ENCODE assay signal across 18 cellular contexts in genomic region chr6:160730911-160731310, GRCh38. TPM values are rescaled to one million over a fixed set of nuclear protein-coding genes. Genes with fewer than 3 reads are reported as not detected.
A peak's percentile ranks its signal among the peaks of the same experiment; 100 is the strongest.
DNase-seq lines count a peak whose midpoint lies in the region; ATAC-seq, FAIRE-seq and TF ChIP-seq lines count a peak whose summit lies in the region.
"Had no signal": no experiment of that assay in that cellular context is flagged by ENCODE, and none has a peak within 500 bp of the region (broad histone marks: within the 10 kb centered on the region; RNA-seq: fewer than 3 reads in every experiment).

No MANE protein-coding gene starts in this region.

- no peaks in the 10 kb centered on the region for H3K79me2 ChIP-seq in OCI-LY7 (ENCODE audit: insufficient read depth, low read depth, low read length)

- intact Hi-C loops in OCI-LY7 (cut with micrococcal nuclease; ENCODE audit: unreplicated experiment): no loop called here
- intact Hi-C loops in posterior cingulate gyrus (cut with DNase I): loop anchor here (5.0 kb wide), 1 partner anchor 36 kb away; no protein-coding TSS in a partner anchor

- CTCF ChIA-PET in A549 (lab: Yijun Ruan, JAX) (no interaction called here), OCI-LY7 (lab: Charles Lee; ENCODE audit: unreplicated experiment) (no interaction called here)

- no peak overlapping the region for H3K4me2 ChIP-seq in A549
- H3K4me2 ChIP-seq in OCI-LY7 (ENCODE audit: low read length): no peak overlapping the region
- H3K4me2 ChIP-seq: BLaER1 had no signal

- H3K27ac ChIP-seq in A549: no peak overlapping the region
- H3K27ac ChIP-seq in OCI-LY7 (ENCODE audit: low read depth, low read length, poor library complexity, severe bottlenecking): no peak overlapping the region
- H3K27ac ChIP-seq: BLaER1, prostate gland had no signal

- 23% methylated on average over 6 of the region's 6 CpGs for WGBS in A549 (ENCODE audit: missing lambda C conversion rate)

- H3K9me3 ChIP-seq in A549 (no peaks in the 10 kb centered on the region), OCI-LY7 (ENCODE audit: low read length) (no peaks in the 10 kb centered on the region)
- H3K9me3 ChIP-seq: BLaER1, prostate gland had no signal

- TF ChIP-seq CTCF in A549 (IDR thresholded peaks at IDR 0.05) (no peak), OCI-LY7 (conservative IDR thresholded peaks at IDR 0.05; ENCODE audit: low read length) (peak; percentile 61), endothelial cell (IDR thresholded peaks at IDR 0.05; ENCODE audit: unreplicated experiment) (peak; percentile 53)

- BruUV-seq in OCI-LY7 (replicated peaks; lab: Mats Ljungman, UMichigan): no TSS peak

- ATAC-seq in A549: peak; percentile 80 to 82
- ATAC-seq in GM18511 (IDR thresholded peaks at IDR 0.05; ENCODE audit: unreplicated experiment): peak; percentile 46
- no peak for ATAC-seq in GM18873 (IDR thresholded peaks at IDR 0.05; ENCODE audit: low FRiP score, unreplicated experiment)

- TF ChIP-seq EP300 in A549 (IDR thresholded peaks at IDR 0.05): no peak

- no peak overlapping the region for H3K4me3 Mint-ChIP-seq in endothelial cell (ENCODE audit: unreplicated experiment)
- H3K4me3 Mint-ChIP-seq: activated CD4-positive, alpha-beta T cell treated with anti-CD3 and anti-CD28 coated beads, Interleukin-2, amount 10 ng/mL, durations not matched to agents 7 days and 5 days; activated naive CD4-positive, alpha-beta T cell treated with anti-CD3 and anti-CD28 coated beads for 36 hours; IgD-negative memory B cell; memory B cell had no signal

- H3K4me1 Mint-ChIP-seq in endothelial cell (ENCODE audit: unreplicated experiment): no peaks in the 10 kb centered on the region
- H3K4me1 Mint-ChIP-seq: activated CD4-positive, alpha-beta T cell treated with anti-CD3 and anti-CD28 coated beads, Interleukin-2, amount 10 ng/mL, durations not matched to agents 7 days and 5 days; IgD-negative memory B cell; memory B cell had no signal

- H3K27ac Mint-ChIP-seq in endothelial cell (ENCODE audit: unreplicated experiment): no peak overlapping the region
- H3K27ac Mint-ChIP-seq: activated CD4-positive, alpha-beta T cell treated with anti-CD3 and anti-CD28 coated beads, Interleukin-2, amount 10 ng/mL, durations not matched to agents 7 days and 5 days; activated naive CD4-positive, alpha-beta T cell treated with anti-CD3 and anti-CD28 coated beads for 36 hours; memory B cell had no signal

- no peak for TF ChIP-seq POLR2A in A549 (IDR thresholded peaks at IDR 0.05; ENCODE audit: low read length)

- no peaks in the 10 kb centered on the region for H3K27me3 Mint-ChIP-seq in endothelial cell (ENCODE audit: unreplicated experiment)
- H3K27me3 Mint-ChIP-seq: memory B cell had no signal

- H3K4me1 ChIP-seq in A549 (no peaks in the 10 kb centered on the region), OCI-LY7 (ENCODE audit: insufficient read depth, low read length, poor library complexity, severe bottlenecking) (peaks cover 8% of the 10 kb centered on the region)
- H3K4me1 ChIP-seq: BLaER1, prostate gland had no signal

- no peaks in the 10 kb centered on the region for H4K20me1 ChIP-seq in OCI-LY7 (ENCODE audit: insufficient read depth, low read length)
- H4K20me1 ChIP-seq: BLaER1 had no signal

- H3K36me3 Mint-ChIP-seq in endothelial cell (ENCODE audit: low read depth, unreplicated experiment): no peaks in the 10 kb centered on the region
- H3K36me3 Mint-ChIP-seq: IgD-negative memory B cell, memory B cell had no signal

- H2AFZ ChIP-seq in OCI-LY7 (ENCODE audit: low read length): no peak overlapping the region

- no peaks in the 10 kb centered on the region for H3K36me3 ChIP-seq in OCI-LY7 (ENCODE audit: insufficient read depth, low read length)
- H3K36me3 ChIP-seq: BLaER1, prostate gland had no signal

- TF ChIP-seq RAD21 in A549 (conservative IDR thresholded peaks at IDR 0.05 in 1 of 2, IDR thresholded peaks at IDR 0.05 in 1 of 2): no peak

- no peak overlapping the region for H3K4me3 ChIP-seq in A549
- H3K4me3 ChIP-seq in OCI-LY7 (ENCODE audit: low read depth, low read length, poor library complexity, severe bottlenecking): no peak overlapping the region
- H3K4me3 ChIP-seq: BLaER1, prostate gland had no signal

- DNase-seq in A549 (ENCODE audit: low read depth in 1 of 2, low spot score in 1 of 2) (peak; percentile 3 to 10), OCI-LY7 (ENCODE audit: low spot score) (no peak), endothelial cell (ENCODE audit: low spot score) (peak; percentile 52), posterior cingulate gyrus (no peak), glomerular visceral epithelial cell (ENCODE audit: extremely low spot score) (no peak)
- DNase-seq in stimulated activated naive CD4-positive, alpha-beta T cell (lab: John Stamatoyannopoulos, UW): no peak
- DNase-seq: activated CD4-positive, alpha-beta T cell treated with anti-CD3 and anti-CD28 coated beads, Interleukin-2, amount 10 ng/mL, durations not matched to agents 7 days and 5 days; activated naive CD4-positive, alpha-beta T cell treated with anti-CD3 and anti-CD28 coated beads for 36 hours; dermis blood vessel endothelial cell; NCI-H2171 treated with DMSO at 0.1 percent for 48 hours; stimulated activated CD4-positive, alpha-beta T cell treated with anti-CD3 and anti-CD28 coated beads, Interleukin-4, amount 100 ng/mL, for 4 hours had no signal

- no peaks in the 10 kb centered on the region for H3K9me2 ChIP-seq in OCI-LY7 (ENCODE audit: insufficient read depth, low read length)

- H3K9me3 Mint-ChIP-seq in endothelial cell (ENCODE audit: unreplicated experiment): no peaks in the 10 kb centered on the region
- H3K9me3 Mint-ChIP-seq: activated CD4-positive, alpha-beta T cell treated with anti-CD3 and anti-CD28 coated beads, Interleukin-2, amount 10 ng/mL, durations not matched to agents 7 days and 5 days; activated naive CD4-positive, alpha-beta T cell treated with anti-CD3 and anti-CD28 coated beads for 36 hours; IgD-negative memory B cell had no signal

- POLR2A ChIA-PET in A549 (lab: Yijun Ruan, JAX): no interaction called here
- POLR2A ChIA-PET in OCI-LY7 (lab: Charles Lee): no interaction called here

- no peak for FAIRE-seq in A549 (lab: Jason Lieb, UNC)

TF ChIP-seq in A549, 52 proteins besides CTCF, POLR2A, EP300 and RAD21:
- TF ChIP-seq RFX5 (IDR thresholded peaks at IDR 0.05): no peak
- TF ChIP-seq HOXB13 (CRISPR knock-in tag; IDR thresholded peaks at IDR 0.05; ENCODE audit: low read depth): no peak
- TF ChIP-seq RARB (CRISPR knock-in tag; IDR thresholded peaks at IDR 0.05): no peak
- TF ChIP-seq POLR2AphosphoS2 (conservative IDR thresholded peaks at IDR 0.05; ENCODE audit: low read length): no peak
- no peak for TF ChIP-seq FOSL2 (IDR thresholded peaks at IDR 0.05)
- no peak for TF ChIP-seq FOSL2 (CRISPR knock-in tag; IDR thresholded peaks at IDR 0.05)
- no peak for TF ChIP-seq USF2 (IDR thresholded peaks at IDR 0.05)
- no peak for TF ChIP-seq NR3C1 (IDR thresholded peaks at IDR 0.05)
- TF ChIP-seq ZSCAN20 (CRISPR knock-in tag; IDR thresholded peaks at IDR 0.05): no peak
- TF ChIP-seq MYC (IDR thresholded peaks at IDR 0.05; ENCODE audit: borderline replicate concordance, low read length): no peak
- no peak for TF ChIP-seq FOXS1 (CRISPR knock-in tag; IDR thresholded peaks at IDR 0.05)
- no peak for TF ChIP-seq RCOR1 (IDR thresholded peaks at IDR 0.05; ENCODE audit: low read depth, low read length)
- TF ChIP-seq BCL3 (IDR thresholded peaks at IDR 0.05): no peak
- no peak for TF ChIP-seq HOXB5 (CRISPR knock-in tag; IDR thresholded peaks at IDR 0.05)
- no peak for TF ChIP-seq HDAC2 (IDR thresholded peaks at IDR 0.05)
- no peak for TF ChIP-seq ZC3H11A (IDR thresholded peaks at IDR 0.05)
- TF ChIP-seq CHD2 (IDR thresholded peaks at IDR 0.05; ENCODE audit: low read length, partially characterized antibody): no peak
TF ChIP-seq in A549: peak in this region for 0.

RNA-seq across cellular contexts. Expression of gene PLG, which starts 28.9 kb away (rescaled TPM):
- not detected in 2 replicates for polyA plus RNA-seq in A549 (2011; rRNA removed)
- polyA plus RNA-seq in A549 (2012; cell fraction: cytosol; rRNA removed): not detected in 2 replicates
- polyA plus RNA-seq in A549 (2012; cell fraction: nucleus; rRNA removed): not detected in 2 replicates
- 0.11 TPM in 1 of 3 replicates, not detected in the others for polyA plus RNA-seq in A549 (2017; fragmentation: RNase III; extraction: RNeasy Plus Mini Kit Qiagen cat#74134 plus additional on column Dnase treatment)
- not detected in 2 replicates for polyA minus RNA-seq in A549 (2011; rRNA and poly(A)+ RNA removed)
- 3.7 and 5.1 TPM in 2 replicates for total RNA-seq in OCI-LY7 (2014; rRNA removed; shearing (Covaris generic))
- total RNA-seq in OCI-LY7 (2022): 2.3 and 3.4 TPM in 2 replicates
- not detected for total RNA-seq in endothelial cell (ENCODE audit: unreplicated experiment)
- total RNA-seq: activated naive CD4-positive, alpha-beta T cell treated with anti-CD3 and anti-CD28 coated beads for 36 hours; dermis blood vessel endothelial cell; subcutaneous adipose tissue had no signal
- polyA plus RNA-seq: IgD-negative memory B cell had no signal

Comparison
In these comparisons a context has a peak if more than half of its experiments do, and no peak if none do; other contexts are left out.
1. DNase-seq: peak in A549 (2 of 2) and endothelial cell (single experiment); none in OCI-LY7 (single experiment), stimulated activated naive CD4-positive, alpha-beta T cell (0 of 6), posterior cingulate gyrus (0 of 10) and glomerular visceral epithelial cell (single experiment).